In genomic region chr9:93010696-93011095, GRCh38 we compare ENCODE assay signal across 18 cellular contexts. TPM values are rescaled to one million over a fixed set of nuclear protein-coding genes. Genes with fewer than 3 reads are reported as not detected.
A peak's percentile ranks its signal among the peaks of the same experiment; 100 is the strongest.
DNase-seq lines count a peak whose midpoint lies in the region; ATAC-seq and TF ChIP-seq lines count a peak whose summit lies in the region.
"Had no signal": no experiment of that assay in that cellular context is flagged by ENCODE, and none has a peak within 500 bp of the region (broad histone marks: within the 10 kb centered on the region; RNA-seq: fewer than 3 reads in every experiment).

No MANE protein-coding gene starts in this region.

- H3K9me3 Mint-ChIP-seq in stimulated activated naive CD8-positive, alpha-beta T cell treated with anti-CD3 and anti-CD28 coated beads, Interleukin-15, Interleukin-2, amounts not matched to agents 100 ng/mL and 50 ng/mL, for 24 hours = no peaks in the 10 kb centered on the region
- no peaks in the 10 kb centered on the region for H3K9me3 Mint-ChIP-seq in WTC11

- TF ChIP-seq CTCF in WTC11 (IDR thresholded peaks at IDR 0.05) = no peak

- H3K4me3 Mint-ChIP-seq in stimulated activated naive CD8-positive, alpha-beta T cell treated with anti-CD3 and anti-CD28 coated beads, Interleukin-15, Interleukin-2, amounts not matched to agents 100 ng/mL and 50 ng/mL, for 24 hours = no peak overlapping the region
- H3K4me3 Mint-ChIP-seq in WTC11 = no peak overlapping the region
- H3K4me3 Mint-ChIP-seq: activated CD4-positive, alpha-beta T cell treated with anti-CD3 and anti-CD28 coated beads for 36 hours had no signal

- POLR2A ChIA-PET in WTC11 (lab: Charles Lee) = no interaction called here

- DNase-seq in stimulated activated naive CD8-positive, alpha-beta T cell treated with anti-CD3 and anti-CD28 coated beads, Interleukin-15, Interleukin-2, amounts not matched to agents 100 U/mL and 50 U/mL, for 24 hours = no peak
- DNase-seq in WTC11 (ENCODE audit: low spot score) = no peak
- DNase-seq in islet precursor cell = peak; percentile 40
- no peak for DNase-seq in HuH-7 (ENCODE audit: low spot score)
- DNase-seq in SHP77 treated with DMSO at 0.1 percent for 48 hours (lab: John Stamatoyannopoulos, UW) = no peak
- no peak for DNase-seq in NCI-H2029 treated with DMSO at 0.1 percent for 48 hours (lab: John Stamatoyannopoulos, UW)
- DNase-seq: activated CD4-positive, alpha-beta T cell treated with anti-CD3 and anti-CD28 coated beads for 36 hours; left ventricle myocardium inferior; mucosa of descending colon; NCI-H1105 treated with DMSO at 0.1 percent for 48 hours; NCI-H69; nucleus accumbens; OCI-M1; SHP77; T-helper 9 cell; uterus had no signal

- peaks cover 4% of the 10 kb centered on the region for H3K4me1 Mint-ChIP-seq in stimulated activated naive CD8-positive, alpha-beta T cell treated with anti-CD3 and anti-CD28 coated beads, Interleukin-15, Interleukin-2, amounts not matched to agents 100 ng/mL and 50 ng/mL, for 24 hours (ENCODE audit: low read depth)
- peaks cover 35% of the 10 kb centered on the region for H3K4me1 Mint-ChIP-seq in WTC11

- peak overlapping the region; percentile 61 for H3K27ac Mint-ChIP-seq in stimulated activated naive CD8-positive, alpha-beta T cell treated with anti-CD3 and anti-CD28 coated beads, Interleukin-15, Interleukin-2, amounts not matched to agents 100 ng/mL and 50 ng/mL, for 24 hours
- H3K27ac Mint-ChIP-seq in WTC11 = no peak overlapping the region

- no peak for ATAC-seq in stimulated activated naive CD8-positive, alpha-beta T cell treated with anti-CD3 and anti-CD28 coated beads, Interleukin-15, Interleukin-2, amounts not matched to agents 100 U/mL and 50 U/mL, for 24 hours
- ATAC-seq in WTC11 = peak; percentile 68
- ATAC-seq: activated CD4-positive, alpha-beta T cell treated with anti-CD3 and anti-CD28 coated beads for 36 hours; mucosa of descending colon had no signal

- no peaks in the 10 kb centered on the region for H3K27me3 Mint-ChIP-seq in stimulated activated naive CD8-positive, alpha-beta T cell treated with anti-CD3 and anti-CD28 coated beads, Interleukin-15, Interleukin-2, amounts not matched to agents 100 ng/mL and 50 ng/mL, for 24 hours
- no peaks in the 10 kb centered on the region for H3K27me3 Mint-ChIP-seq in WTC11 (ENCODE audit: low read depth)
- H3K27me3 Mint-ChIP-seq: activated CD4-positive, alpha-beta T cell treated with anti-CD3 and anti-CD28 coated beads for 36 hours had no signal

- CTCF ChIA-PET in WTC11 (lab: Charles Lee) = interaction anchor here (1.1 kb wide), 1 partner anchor 144 kb away, joined by 3 read pairs; no protein-coding TSS in a partner anchor

- H3K36me3 Mint-ChIP-seq in stimulated activated naive CD8-positive, alpha-beta T cell treated with anti-CD3 and anti-CD28 coated beads, Interleukin-15, Interleukin-2, amounts not matched to agents 100 ng/mL and 50 ng/mL, for 24 hours (ENCODE audit: low read depth) = peaks cover 38% of the 10 kb centered on the region
- H3K36me3 Mint-ChIP-seq in WTC11 = no peaks in the 10 kb centered on the region

TF ChIP-seq in WTC11, 78 proteins besides CTCF, POLR2A, EP300 and RAD21 (continues in another document):
- TF ChIP-seq ATF3 (CRISPR knock-in tag; conservative IDR thresholded peaks at IDR 0.05) = no peak
- TF ChIP-seq PREB (CRISPR knock-in tag; IDR thresholded peaks at IDR 0.05; ENCODE audit: borderline replicate concordance) = no peak
- no peak for TF ChIP-seq ZNF121 (CRISPR knock-in tag; IDR thresholded peaks at IDR 0.05)
- TF ChIP-seq ZNF512 (CRISPR knock-in tag; IDR thresholded peaks at IDR 0.05; ENCODE audit: borderline replicate concordance) = no peak
- no peak for TF ChIP-seq SMAD3 (CRISPR knock-in tag; IDR thresholded peaks at IDR 0.05; ENCODE audit: borderline replicate concordance)
- no peak for TF ChIP-seq ZNF416 (CRISPR knock-in tag; IDR thresholded peaks at IDR 0.05)
- no peak for TF ChIP-seq TCF7 (CRISPR knock-in tag; IDR thresholded peaks at IDR 0.05; ENCODE audit: low read depth)
- no peak for TF ChIP-seq USF1 (CRISPR knock-in tag; IDR thresholded peaks at IDR 0.05)
- no peak for TF ChIP-seq MAX (CRISPR knock-in tag; IDR thresholded peaks at IDR 0.05)
- TF ChIP-seq ZNF138 (CRISPR knock-in tag; conservative IDR thresholded peaks at IDR 0.05) = no peak
- TF ChIP-seq ZNF281 (CRISPR knock-in tag; IDR thresholded peaks at IDR 0.05) = no peak
- TF ChIP-seq E2F5 (CRISPR knock-in tag; IDR thresholded peaks at IDR 0.05) = no peak
- TF ChIP-seq HMGXB4 (CRISPR knock-in tag; IDR thresholded peaks at IDR 0.05) = no peak
- TF ChIP-seq SOX15 (CRISPR knock-in tag; IDR thresholded peaks at IDR 0.05) = no peak
- TF ChIP-seq ZNF396 (CRISPR knock-in tag; IDR thresholded peaks at IDR 0.05; ENCODE audit: borderline replicate concordance) = no peak

RNA-seq across cellular contexts. Expression of gene SUSD3, which starts 47.8 kb away (rescaled TPM):
- 11.5 to 13.2 TPM (median 11.9 TPM) in 3 replicates for total RNA-seq in WTC11 (2021)
- total RNA-seq: HT1080 had no signal
